In the genomic region with DNA sequence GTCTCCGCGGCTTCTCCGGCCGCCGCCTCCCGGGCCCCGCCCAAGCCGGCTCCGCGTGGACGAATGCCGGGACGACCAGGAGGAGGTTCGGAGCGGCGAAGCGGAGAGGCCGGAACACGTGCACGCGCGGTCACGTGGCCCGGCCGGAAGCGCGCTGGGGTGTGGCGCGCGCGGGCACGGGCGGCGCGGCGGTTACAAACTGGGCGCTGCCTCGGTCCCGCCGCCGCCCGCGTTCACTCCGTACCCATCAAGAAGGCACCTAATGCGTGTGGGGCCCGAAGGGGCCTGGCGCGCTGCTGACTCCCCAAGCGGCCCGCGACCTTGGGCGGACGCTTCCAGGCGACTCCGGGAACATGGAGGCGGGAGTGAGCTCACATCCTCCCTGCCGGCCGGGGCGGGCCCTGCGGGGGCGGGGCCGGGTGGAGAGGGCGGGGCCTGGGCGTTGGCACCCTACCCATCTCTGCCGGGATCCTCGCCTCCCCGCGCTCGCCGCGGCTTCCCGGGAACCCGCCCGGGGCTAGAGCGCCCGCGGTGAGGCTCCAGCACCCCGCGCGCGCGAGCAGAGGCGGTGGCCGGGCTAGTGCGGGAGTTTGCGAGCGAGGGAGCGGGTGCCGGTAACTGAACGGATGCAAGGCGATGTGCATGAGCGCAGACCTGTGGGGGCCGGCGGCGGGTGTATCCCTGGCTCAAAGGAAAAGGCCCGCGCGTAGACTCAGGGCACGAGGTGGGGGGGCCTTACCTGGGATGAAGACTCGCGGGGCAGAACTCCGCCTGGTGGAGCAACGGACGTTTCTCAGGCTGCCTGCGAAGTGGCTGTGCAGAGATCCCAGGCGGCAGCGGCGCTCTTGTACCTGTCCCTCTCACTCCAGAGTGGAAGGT, we compare ENCODE assay signal across 1 cellular context.
TF ChIP-seq lines count a peak whose summit lies in the region.

A gene (minus strand): TSS at position 367 of the 879 bp plus-strand sequence. CDS start 424 bp downstream, outside the sequence.

TF ChIP-seq in A549, 52 proteins besides CTCF, POLR2A, EP300 and RAD21 (continued from another document):
- TF ChIP-seq, protein P1, sequence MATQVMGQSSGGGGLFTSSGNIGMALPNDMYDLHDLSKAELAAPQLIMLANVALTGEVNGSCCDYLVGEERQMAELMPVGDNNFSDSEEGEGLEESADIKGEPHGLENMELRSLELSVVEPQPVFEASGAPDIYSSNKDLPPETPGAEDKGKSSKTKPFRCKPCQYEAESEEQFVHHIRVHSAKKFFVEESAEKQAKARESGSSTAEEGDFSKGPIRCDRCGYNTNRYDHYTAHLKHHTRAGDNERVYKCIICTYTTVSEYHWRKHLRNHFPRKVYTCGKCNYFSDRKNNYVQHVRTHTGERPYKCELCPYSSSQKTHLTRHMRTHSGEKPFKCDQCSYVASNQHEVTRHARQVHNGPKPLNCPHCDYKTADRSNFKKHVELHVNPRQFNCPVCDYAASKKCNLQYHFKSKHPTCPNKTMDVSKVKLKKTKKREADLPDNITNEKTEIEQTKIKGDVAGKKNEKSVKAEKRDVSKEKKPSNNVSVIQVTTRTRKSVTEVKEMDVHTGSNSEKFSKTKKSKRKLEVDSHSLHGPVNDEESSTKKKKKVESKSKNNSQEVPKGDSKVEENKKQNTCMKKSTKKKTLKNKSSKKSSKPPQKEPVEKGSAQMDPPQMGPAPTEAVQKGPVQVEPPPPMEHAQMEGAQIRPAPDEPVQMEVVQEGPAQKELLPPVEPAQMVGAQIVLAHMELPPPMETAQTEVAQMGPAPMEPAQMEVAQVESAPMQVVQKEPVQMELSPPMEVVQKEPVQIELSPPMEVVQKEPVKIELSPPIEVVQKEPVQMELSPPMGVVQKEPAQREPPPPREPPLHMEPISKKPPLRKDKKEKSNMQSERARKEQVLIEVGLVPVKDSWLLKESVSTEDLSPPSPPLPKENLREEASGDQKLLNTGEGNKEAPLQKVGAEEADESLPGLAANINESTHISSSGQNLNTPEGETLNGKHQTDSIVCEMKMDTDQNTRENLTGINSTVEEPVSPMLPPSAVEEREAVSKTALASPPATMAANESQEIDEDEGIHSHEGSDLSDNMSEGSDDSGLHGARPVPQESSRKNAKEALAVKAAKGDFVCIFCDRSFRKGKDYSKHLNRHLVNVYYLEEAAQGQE (IDR thresholded peaks at IDR 0.05), result no peak
- no peak for TF ChIP-seq CBX2 (IDR thresholded peaks at IDR 0.05; ENCODE audit: borderline replicate concordance, low read depth)
- no peak for TF ChIP-seq NFE2L2 (conservative IDR thresholded peaks at IDR 0.05; ENCODE audit: low read length)
- peak; percentile 11; the same call in 1 of the 2 replicates for TF ChIP-seq GATA3 (IDR thresholded peaks at IDR 0.05; ENCODE audit: borderline replicate concordance)
- no peak for TF ChIP-seq ZFP36 (IDR thresholded peaks at IDR 0.05; ENCODE audit: borderline replicate concordance, partially characterized antibody)
- TF ChIP-seq, protein P2, sequence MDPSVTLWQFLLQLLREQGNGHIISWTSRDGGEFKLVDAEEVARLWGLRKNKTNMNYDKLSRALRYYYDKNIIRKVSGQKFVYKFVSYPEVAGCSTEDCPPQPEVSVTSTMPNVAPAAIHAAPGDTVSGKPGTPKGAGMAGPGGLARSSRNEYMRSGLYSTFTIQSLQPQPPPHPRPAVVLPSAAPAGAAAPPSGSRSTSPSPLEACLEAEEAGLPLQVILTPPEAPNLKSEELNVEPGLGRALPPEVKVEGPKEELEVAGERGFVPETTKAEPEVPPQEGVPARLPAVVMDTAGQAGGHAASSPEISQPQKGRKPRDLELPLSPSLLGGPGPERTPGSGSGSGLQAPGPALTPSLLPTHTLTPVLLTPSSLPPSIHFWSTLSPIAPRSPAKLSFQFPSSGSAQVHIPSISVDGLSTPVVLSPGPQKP (IDR thresholded peaks at IDR 0.05; ENCODE audit: low read depth, low read length), result no peak
- TF ChIP-seq ZNF302 (CRISPR knock-in tag; IDR thresholded peaks at IDR 0.05), result no peak
- no peak for TF ChIP-seq JUNB (IDR thresholded peaks at IDR 0.05)
- no peak for TF ChIP-seq CHD2 (IDR thresholded peaks at IDR 0.05; ENCODE audit: low read length, partially characterized antibody)
- no peak for TF ChIP-seq FOSL2 (IDR thresholded peaks at IDR 0.05)
- peak; percentile 27 for TF ChIP-seq FOSL2 (CRISPR knock-in tag; IDR thresholded peaks at IDR 0.05)
- peak; percentile 75 for TF ChIP-seq BHLHE40 (IDR thresholded peaks at IDR 0.05; ENCODE audit: low read depth, low read length)
- TF ChIP-seq JUN (IDR thresholded peaks at IDR 0.05), result peak; percentile 84 to 94
- TF ChIP-seq RNF2 (IDR thresholded peaks at IDR 0.05; ENCODE audit: borderline replicate concordance, low read depth), result 0 out of 2 replicates have a peak, but pooled peaks have one; percentile 68
- no peak for TF ChIP-seq POLR2AphosphoS2 (conservative IDR thresholded peaks at IDR 0.05; ENCODE audit: low read length)
- TF ChIP-seq SMC3 (IDR thresholded peaks at IDR 0.05), result peak; percentile 50
- no peak for TF ChIP-seq EHMT2 (IDR thresholded peaks at IDR 0.05; ENCODE audit: low read depth)
- no peak for TF ChIP-seq FOSB (CRISPR knock-in tag; IDR thresholded peaks at IDR 0.05)
- no peak for TF ChIP-seq SREBF2 (IDR thresholded peaks at IDR 0.05)
- TF ChIP-seq RARB (CRISPR knock-in tag; IDR thresholded peaks at IDR 0.05), result no peak
- TF ChIP-seq HOXB13 (CRISPR knock-in tag; IDR thresholded peaks at IDR 0.05; ENCODE audit: low read depth), result peak; percentile 95; the same call in 1 of the 2 replicates
- TF ChIP-seq, protein P3, sequence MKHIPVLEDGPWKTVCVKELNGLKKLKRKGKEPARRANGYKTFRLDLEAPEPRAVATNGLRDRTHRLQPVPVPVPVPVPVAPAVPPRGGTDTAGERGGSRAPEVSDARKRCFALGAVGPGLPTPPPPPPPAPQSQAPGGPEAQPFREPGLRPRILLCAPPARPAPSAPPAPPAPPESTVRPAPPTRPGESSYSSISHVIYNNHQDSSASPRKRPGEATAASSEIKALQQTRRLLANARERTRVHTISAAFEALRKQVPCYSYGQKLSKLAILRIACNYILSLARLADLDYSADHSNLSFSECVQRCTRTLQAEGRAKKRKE (CRISPR knock-in tag; IDR thresholded peaks at IDR 0.05; ENCODE audit: low read depth), result peak; percentile 92
- TF ChIP-seq HDAC2 (IDR thresholded peaks at IDR 0.05), result no peak
- TF ChIP-seq NPAS2 (CRISPR knock-in tag; IDR thresholded peaks at IDR 0.05; ENCODE audit: borderline replicate concordance), result peak; percentile 99
- TF ChIP-seq CHD4 (IDR thresholded peaks at IDR 0.05; ENCODE audit: borderline replicate concordance), result no peak
- TF ChIP-seq MAFK (IDR thresholded peaks at IDR 0.05; ENCODE audit: partially characterized antibody), result no peak
- TF ChIP-seq, protein P4, sequence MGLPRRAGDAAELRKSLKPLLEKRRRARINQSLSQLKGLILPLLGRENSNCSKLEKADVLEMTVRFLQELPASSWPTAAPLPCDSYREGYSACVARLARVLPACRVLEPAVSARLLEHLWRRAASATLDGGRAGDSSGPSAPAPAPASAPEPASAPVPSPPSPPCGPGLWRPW (IDR thresholded peaks at IDR 0.05), result no peak
- TF ChIP-seq, protein P5, sequence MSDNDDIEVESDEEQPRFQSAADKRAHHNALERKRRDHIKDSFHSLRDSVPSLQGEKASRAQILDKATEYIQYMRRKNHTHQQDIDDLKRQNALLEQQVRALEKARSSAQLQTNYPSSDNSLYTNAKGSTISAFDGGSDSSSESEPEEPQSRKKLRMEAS (IDR thresholded peaks at IDR 0.05), result peak; percentile 99
- TF ChIP-seq, protein P6, sequence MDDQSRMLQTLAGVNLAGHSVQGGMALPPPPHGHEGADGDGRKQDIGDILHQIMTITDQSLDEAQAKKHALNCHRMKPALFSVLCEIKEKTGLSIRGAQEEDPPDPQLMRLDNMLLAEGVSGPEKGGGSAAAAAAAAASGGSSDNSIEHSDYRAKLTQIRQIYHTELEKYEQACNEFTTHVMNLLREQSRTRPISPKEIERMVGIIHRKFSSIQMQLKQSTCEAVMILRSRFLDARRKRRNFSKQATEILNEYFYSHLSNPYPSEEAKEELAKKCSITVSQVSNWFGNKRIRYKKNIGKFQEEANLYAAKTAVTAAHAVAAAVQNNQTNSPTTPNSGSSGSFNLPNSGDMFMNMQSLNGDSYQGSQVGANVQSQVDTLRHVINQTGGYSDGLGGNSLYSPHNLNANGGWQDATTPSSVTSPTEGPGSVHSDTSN (IDR thresholded peaks at IDR 0.05), result no peak
- TF ChIP-seq EHF (CRISPR knock-in tag; IDR thresholded peaks at IDR 0.05), result peak; percentile 89
- TF ChIP-seq MYC (IDR thresholded peaks at IDR 0.05; ENCODE audit: borderline replicate concordance, low read length), result peak; percentile 80
- no peak for TF ChIP-seq KDM1A (IDR thresholded peaks at IDR 0.05; ENCODE audit: low read depth)
- TF ChIP-seq HOXA7 (CRISPR knock-in tag; IDR thresholded peaks at IDR 0.05), result no peak
- TF ChIP-seq PHF8 (IDR thresholded peaks at IDR 0.05; ENCODE audit: borderline replicate concordance, low read depth), result peak; percentile 95
- no peak for TF ChIP-seq RCOR1 (IDR thresholded peaks at IDR 0.05; ENCODE audit: low read depth, low read length)
- TF ChIP-seq HOXB5 (CRISPR knock-in tag; IDR thresholded peaks at IDR 0.05), result peak; percentile 87
- no peak for TF ChIP-seq TFCP2L1 (CRISPR knock-in tag; IDR thresholded peaks at IDR 0.05)
- TF ChIP-seq, protein P7, sequence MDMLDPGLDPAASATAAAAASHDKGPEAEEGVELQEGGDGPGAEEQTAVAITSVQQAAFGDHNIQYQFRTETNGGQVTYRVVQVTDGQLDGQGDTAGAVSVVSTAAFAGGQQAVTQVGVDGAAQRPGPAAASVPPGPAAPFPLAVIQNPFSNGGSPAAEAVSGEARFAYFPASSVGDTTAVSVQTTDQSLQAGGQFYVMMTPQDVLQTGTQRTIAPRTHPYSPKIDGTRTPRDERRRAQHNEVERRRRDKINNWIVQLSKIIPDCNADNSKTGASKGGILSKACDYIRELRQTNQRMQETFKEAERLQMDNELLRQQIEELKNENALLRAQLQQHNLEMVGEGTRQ (IDR thresholded peaks at IDR 0.05), result peak; percentile 83
- TF ChIP-seq ZC3H11A (IDR thresholded peaks at IDR 0.05), result no peak
- TF ChIP-seq RFX5 (IDR thresholded peaks at IDR 0.05), result no peak
- no peak for TF ChIP-seq KDM5A (IDR thresholded peaks at IDR 0.05)
